Comparison of ENCODE assay signal across 36 cellular contexts in genomic region chr6:143174951-143175350, GRCh38.
"Had no signal": no experiment of that assay in that cellular context is flagged by ENCODE, and none has a peak within 500 bp of the region (broad histone marks: within the 10 kb centered on the region; RNA-seq: fewer than 3 reads in every experiment).

No MANE protein-coding gene starts in this region.

- H3K27ac Mint-ChIP-seq: activated CD4-positive, alpha-beta memory T cell treated with anti-CD3 and anti-CD28 coated beads, Interleukin-2, amount 10 ng/mL, durations not matched to agents 7 days and 5 days; activated CD4-positive, alpha-beta T cell treated with anti-CD3 and anti-CD28 coated beads for 36 hours; activated CD4-positive, alpha-beta T cell treated with anti-CD3 and anti-CD28 coated beads, Interleukin-2, amount 10 ng/mL, durations not matched to agents 7 days and 5 days; activated CD8-positive, alpha-beta memory T cell treated with anti-CD3 and anti-CD28 coated beads, Interleukin-2, amount 10 ng/mL, durations not matched to agents 7 days and 5 days; activated CD8-positive, alpha-beta T cell treated with anti-CD3 and anti-CD28 coated beads, Interleukin-2, amount 10 ng/mL, durations not matched to agents 7 days and 5 days; activated naive CD4-positive, alpha-beta T cell treated with anti-CD3 and anti-CD28 coated beads, Interleukin-2, amount 10 ng/mL, durations not matched to agents 7 days and 5 days; activated naive CD4-positive, alpha-beta T cell treated with anti-CD3 and anti-CD28 coated beads, Interleukin-2, amount 50 U/mL, for 24 hours; activated naive CD8-positive, alpha-beta T cell; activated naive CD8-positive, alpha-beta T cell treated with anti-CD3 and anti-CD28 coated beads, Interleukin-2, amount 10 ng/mL, durations not matched to agents 7 days and 5 days; activated naive CD8-positive, alpha-beta T cell treated with anti-CD3 and anti-CD28 coated beads, Interleukin-2, amount 50 U/mL, for 24 hours; activated T-cell treated with anti-CD3 and anti-CD28 coated beads, Interleukin-2, amount 50 U/mL, for 24 hours; activated T-helper 2 cell treated with anti-CD3 and anti-CD28 coated beads, Interferon-gamma antibody, Interleukin-2, Interleukin-4, amounts not matched to agents 10 μg/mL and 5 μg/mL and 100 μg/mL, durations not matched to agents 14 hours and 24 hours and 36 hours; brain; T-helper 17 cell had no signal

- H3K27me3 ChIP-seq: ascending aorta, cardiac muscle cell had no signal

- ATAC-seq: activated CD4-positive, alpha-beta T cell treated with anti-CD3 and anti-CD28 coated beads for 36 hours; activated CD4-positive, CD25-positive, alpha-beta regulatory T cell treated with anti-CD3 and anti-CD28 coated beads, Interleukin-2, amount 50 U/mL, for 24 hours; activated CD8-positive, alpha-beta memory T cell treated with anti-CD3 and anti-CD28 coated beads, Interleukin-2, amount 10 ng/mL, durations not matched to agents 7 days and 5 days; activated CD8-positive, alpha-beta T cell treated with anti-CD3 and anti-CD28 coated beads, Interleukin-2, amount 10 ng/mL, durations not matched to agents 7 days and 5 days; activated naive CD8-positive, alpha-beta T cell treated with anti-CD3 and anti-CD28 coated beads, Interleukin-2, amount 50 U/mL, for 24 hours; T-helper 17 cell had no signal

- H3K27ac ChIP-seq: ascending aorta, cardiac muscle cell, VCaP had no signal

- H3K4me3 ChIP-seq: ascending aorta, cardiac muscle cell had no signal

- H3K27me3 Mint-ChIP-seq: activated CD4-positive, alpha-beta memory T cell treated with anti-CD3 and anti-CD28 coated beads, Interleukin-2, amount 10 ng/mL, durations not matched to agents 7 days and 5 days; activated CD4-positive, alpha-beta T cell treated with anti-CD3 and anti-CD28 coated beads for 36 hours; activated CD4-positive, alpha-beta T cell treated with anti-CD3 and anti-CD28 coated beads, Interleukin-2, amount 10 ng/mL, durations not matched to agents 7 days and 5 days; activated CD8-positive, alpha-beta memory T cell treated with anti-CD3 and anti-CD28 coated beads, Interleukin-2, amount 10 ng/mL, durations not matched to agents 7 days and 5 days; activated naive CD4-positive, alpha-beta T cell treated with anti-CD3 and anti-CD28 coated beads, Interleukin-2, amount 10 ng/mL, durations not matched to agents 7 days and 5 days; activated naive CD4-positive, alpha-beta T cell treated with anti-CD3 and anti-CD28 coated beads, Interleukin-2, amount 50 U/mL, for 24 hours; activated naive CD8-positive, alpha-beta T cell; activated naive CD8-positive, alpha-beta T cell treated with anti-CD3 and anti-CD28 coated beads, Interleukin-2, amount 10 ng/mL, durations not matched to agents 7 days and 5 days; activated naive CD8-positive, alpha-beta T cell treated with anti-CD3 and anti-CD28 coated beads, Interleukin-2, amount 50 U/mL, for 24 hours; activated T-cell treated with anti-CD3 and anti-CD28 coated beads, Interleukin-2, amount 50 U/mL, for 24 hours; brain; central memory CD8-positive, alpha-beta T cell; T-helper 17 cell had no signal

- H3K4me1 Mint-ChIP-seq: activated CD4-positive, alpha-beta memory T cell treated with anti-CD3 and anti-CD28 coated beads, Interleukin-2, amount 10 ng/mL, durations not matched to agents 7 days and 5 days; activated CD4-positive, alpha-beta T cell treated with anti-CD3 and anti-CD28 coated beads for 36 hours; activated CD4-positive, alpha-beta T cell treated with anti-CD3 and anti-CD28 coated beads, Interleukin-2, amount 10 ng/mL, durations not matched to agents 7 days and 5 days; activated CD8-positive, alpha-beta memory T cell treated with anti-CD3 and anti-CD28 coated beads, Interleukin-2, amount 10 ng/mL, durations not matched to agents 7 days and 5 days; activated naive CD4-positive, alpha-beta T cell treated with anti-CD3 and anti-CD28 coated beads, Interleukin-2, amount 10 ng/mL, durations not matched to agents 7 days and 5 days; activated naive CD4-positive, alpha-beta T cell treated with anti-CD3 and anti-CD28 coated beads, Interleukin-2, amount 50 U/mL, for 24 hours; activated naive CD8-positive, alpha-beta T cell treated with anti-CD3 and anti-CD28 coated beads, Interleukin-2, amount 10 ng/mL, durations not matched to agents 7 days and 5 days; activated naive CD8-positive, alpha-beta T cell treated with anti-CD3 and anti-CD28 coated beads, Interleukin-2, amount 50 U/mL, for 24 hours; brain; central memory CD8-positive, alpha-beta T cell; T-helper 17 cell had no signal

- H3K36me3 ChIP-seq: cardiac muscle cell had no signal

- DNase-seq: activated CD4-positive, alpha-beta memory T cell treated with anti-CD3 and anti-CD28 coated beads, Interleukin-2, amount 10 ng/mL, durations not matched to agents 7 days and 5 days; activated CD4-positive, alpha-beta T cell treated with anti-CD3 and anti-CD28 coated beads for 1 hour; activated CD4-positive, alpha-beta T cell treated with anti-CD3 and anti-CD28 coated beads for 36 hours; activated CD4-positive, alpha-beta T cell treated with anti-CD3 and anti-CD28 coated beads for 48 hours; activated CD4-positive, alpha-beta T cell treated with anti-CD3 and anti-CD28 coated beads, Interleukin-2, amount 10 ng/mL, durations not matched to agents 7 days and 5 days; activated CD4-positive, alpha-beta T cell treated with anti-CD3 and anti-CD28 coated beads, Interleukin-2, amount 50 U/mL, for 48 hours; activated CD4-positive, CD25-positive, alpha-beta regulatory T cell; activated CD8-positive, alpha-beta memory T cell treated with anti-CD3 and anti-CD28 coated beads for 24 hours; activated CD8-positive, alpha-beta memory T cell treated with anti-CD3 and anti-CD28 coated beads, Interleukin-2, amount 10 ng/mL, durations not matched to agents 7 days and 5 days; activated CD8-positive, alpha-beta memory T cell treated with anti-CD3 and anti-CD28 coated beads, Interleukin-2, amount 50 U/mL, for 48 hours; activated CD8-positive, alpha-beta T cell treated with anti-CD3 and anti-CD28 coated beads, Interleukin-2, amount 10 ng/mL, durations not matched to agents 7 days and 5 days; activated effector memory CD4-positive, alpha-beta T cell treated with Interleukin-2 at 50 U/mL for 16 hours; activated gamma-delta T cell; activated naive CD4-positive, alpha-beta T cell treated with anti-CD3 and anti-CD28 coated beads, Interleukin-2, amount 10 ng/mL, durations not matched to agents 7 days and 5 days; activated naive CD4-positive, alpha-beta T cell treated with Interleukin-2 at 50 U/mL for 16 hours; activated naive CD8-positive, alpha-beta T cell treated with anti-CD3 and anti-CD28 coated beads, Interleukin-2, amount 10 ng/mL, durations not matched to agents 7 days and 5 days; activated naive CD8-positive, alpha-beta T cell treated with anti-CD3 and anti-CD28 coated beads, Interleukin-2, amount 50 U/mL, for 24 hours; activated T-cell treated with anti-CD3 and anti-CD28 coated beads, Interleukin-2, amount 50 U/mL, for 24 hours; activated T-cell treated with anti-CD3 and anti-CD28 coated beads, Interleukin-2, amount 50 U/mL, for 48 hours; amygdala; anterior cingulate cortex; caudate nucleus; cerebellar nuclear complex; T-helper 17 cell; T-helper 9 cell had no signal

- H3K4me1 ChIP-seq: ascending aorta had no signal

- H3K4me3 Mint-ChIP-seq: activated CD4-positive, alpha-beta memory T cell treated with anti-CD3 and anti-CD28 coated beads, Interleukin-2, amount 10 ng/mL, durations not matched to agents 7 days and 5 days; activated CD4-positive, alpha-beta T cell treated with anti-CD3 and anti-CD28 coated beads for 36 hours; activated CD4-positive, alpha-beta T cell treated with anti-CD3 and anti-CD28 coated beads, Interleukin-2, amount 10 ng/mL, durations not matched to agents 7 days and 5 days; activated CD8-positive, alpha-beta memory T cell treated with anti-CD3 and anti-CD28 coated beads, Interleukin-2, amount 10 ng/mL, durations not matched to agents 7 days and 5 days; activated CD8-positive, alpha-beta T cell treated with anti-CD3 and anti-CD28 coated beads, Interleukin-2, amount 10 ng/mL, durations not matched to agents 7 days and 5 days; activated naive CD4-positive, alpha-beta T cell treated with anti-CD3 and anti-CD28 coated beads, Interleukin-2, amount 10 ng/mL, durations not matched to agents 7 days and 5 days; activated naive CD4-positive, alpha-beta T cell treated with anti-CD3 and anti-CD28 coated beads, Interleukin-2, amount 50 U/mL, for 24 hours; activated naive CD8-positive, alpha-beta T cell; activated naive CD8-positive, alpha-beta T cell treated with anti-CD3 and anti-CD28 coated beads, Interleukin-2, amount 10 ng/mL, durations not matched to agents 7 days and 5 days; activated naive CD8-positive, alpha-beta T cell treated with anti-CD3 and anti-CD28 coated beads, Interleukin-2, amount 50 U/mL, for 24 hours; activated T-cell treated with anti-CD3 and anti-CD28 coated beads, Interleukin-2, amount 50 U/mL, for 24 hours; brain; central memory CD8-positive, alpha-beta T cell; T-helper 17 cell had no signal

- FAIRE-seq: bronchial epithelial cell, TTC549 had no signal

- H3K9me3 ChIP-seq: ascending aorta had no signal
